16 cellular contexts compared by ENCODE assay signal in the genomic region with DNA sequence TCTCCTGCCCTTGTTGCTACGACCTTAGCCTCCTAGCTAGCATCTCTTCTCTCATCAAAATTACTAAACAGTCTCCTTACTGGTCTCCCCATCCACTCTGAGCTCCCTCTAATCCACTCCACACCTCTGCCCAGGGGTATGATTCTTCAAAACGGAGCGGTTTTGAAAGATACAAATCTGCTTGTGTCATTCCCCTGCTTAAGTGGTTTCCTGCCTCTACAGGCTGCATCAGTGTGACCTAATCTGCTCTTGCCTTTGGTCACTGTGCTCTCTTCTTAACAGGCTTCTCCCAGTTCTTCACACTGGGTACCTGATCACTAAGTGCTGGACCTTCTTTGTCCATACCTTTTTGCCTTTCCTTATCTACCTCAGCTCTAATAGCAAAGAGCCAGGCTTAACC.
DNase-seq lines count a peak whose midpoint lies in the region; ATAC-seq and TF ChIP-seq lines count a peak whose summit lies in the region.
"Had no signal": no experiment of that assay in that cellular context is flagged by ENCODE, and none has a peak within 500 bp of the region (broad histone marks: within the 10 kb centered on the region; RNA-seq: fewer than 3 reads in every experiment).

No MANE protein-coding gene starts in this region.

- peaks cover 11% of the 10 kb centered on the region for H3K4me1 Mint-ChIP-seq in activated CD8-positive, alpha-beta memory T cell treated with anti-CD3 and anti-CD28 coated beads, Interleukin-2, amount 10 ng/mL, durations not matched to agents 7 days and 5 days
- H3K4me1 Mint-ChIP-seq in T-helper 17 cell (peaks cover 20% of the 10 kb centered on the region), chondrocyte (ENCODE audit: low read depth) (peaks cover 11% of the 10 kb centered on the region)
- peaks cover 16% of the 10 kb centered on the region for H3K4me1 Mint-ChIP-seq in stimulated activated naive CD8-positive, alpha-beta T cell treated with anti-CD3 and anti-CD28 coated beads, Interleukin-15, Interleukin-2, amounts not matched to agents 100 ng/mL and 50 ng/mL, for 24 hours (ENCODE audit: low read depth)

- no peaks in the 10 kb centered on the region for H3K9me3 ChIP-seq in T-helper 17 cell (ENCODE audit: control insufficient read depth, low read length, poor library complexity, severe bottlenecking)

- no peaks in the 10 kb centered on the region for H3K9me3 Mint-ChIP-seq in activated CD8-positive, alpha-beta memory T cell treated with anti-CD3 and anti-CD28 coated beads, Interleukin-2, amount 10 ng/mL, durations not matched to agents 7 days and 5 days (ENCODE audit: low read depth)
- H3K9me3 Mint-ChIP-seq in stimulated activated naive CD8-positive, alpha-beta T cell treated with anti-CD3 and anti-CD28 coated beads, Interleukin-15, Interleukin-2, amounts not matched to agents 100 ng/mL and 50 ng/mL, for 24 hours, result no peaks in the 10 kb centered on the region
- H3K9me3 Mint-ChIP-seq in chondrocyte (ENCODE audit: low read depth), result peaks cover under 1% of the 10 kb centered on the region

- ATAC-seq in activated CD8-positive, alpha-beta memory T cell treated with anti-CD3 and anti-CD28 coated beads, Interleukin-2, amount 10 ng/mL, durations not matched to agents 7 days and 5 days, result peak; percentile 83
- ATAC-seq in T-helper 17 cell, result peak; percentile 50

- H3K4me3 Mint-ChIP-seq in activated CD8-positive, alpha-beta memory T cell treated with anti-CD3 and anti-CD28 coated beads, Interleukin-2, amount 10 ng/mL, durations not matched to agents 7 days and 5 days, result no peak overlapping the region
- H3K4me3 Mint-ChIP-seq in T-helper 17 cell, result no peak overlapping the region
- no peak overlapping the region for H3K4me3 Mint-ChIP-seq in stimulated activated naive CD8-positive, alpha-beta T cell treated with anti-CD3 and anti-CD28 coated beads, Interleukin-15, Interleukin-2, amounts not matched to agents 100 ng/mL and 50 ng/mL, for 24 hours
- no peak overlapping the region for H3K4me3 Mint-ChIP-seq in chondrocyte (ENCODE audit: unreplicated experiment)
- H3K4me3 Mint-ChIP-seq: nephron had no signal

- no peaks in the 10 kb centered on the region for H3K27me3 Mint-ChIP-seq in activated CD8-positive, alpha-beta memory T cell treated with anti-CD3 and anti-CD28 coated beads, Interleukin-2, amount 10 ng/mL, durations not matched to agents 7 days and 5 days
- H3K27me3 Mint-ChIP-seq in T-helper 17 cell (no peaks in the 10 kb centered on the region), chondrocyte (ENCODE audit: low read depth) (no peaks in the 10 kb centered on the region)
- no peaks in the 10 kb centered on the region for H3K27me3 Mint-ChIP-seq in stimulated activated naive CD8-positive, alpha-beta T cell treated with anti-CD3 and anti-CD28 coated beads, Interleukin-15, Interleukin-2, amounts not matched to agents 100 ng/mL and 50 ng/mL, for 24 hours

- no peak for TF ChIP-seq POLR2A in erythroblast (IDR thresholded peaks at IDR 0.05; ENCODE audit: low read length)

- no peak for TF ChIP-seq CTCF in chondrocyte (IDR thresholded peaks at IDR 0.05)

- peak overlapping the region; percentile 27 for H3K27ac Mint-ChIP-seq in activated CD8-positive, alpha-beta memory T cell treated with anti-CD3 and anti-CD28 coated beads, Interleukin-2, amount 10 ng/mL, durations not matched to agents 7 days and 5 days
- H3K27ac Mint-ChIP-seq in T-helper 17 cell (no peak overlapping the region), chondrocyte (ENCODE audit: unreplicated experiment) (no peak overlapping the region)
- H3K27ac Mint-ChIP-seq in stimulated activated naive CD8-positive, alpha-beta T cell treated with anti-CD3 and anti-CD28 coated beads, Interleukin-15, Interleukin-2, amounts not matched to agents 100 ng/mL and 50 ng/mL, for 24 hours, result peak overlapping the region; percentile 2
- H3K27ac Mint-ChIP-seq: nephron had no signal

- peak; percentile 41 for DNase-seq in activated CD8-positive, alpha-beta memory T cell treated with anti-CD3 and anti-CD28 coated beads, Interleukin-2, amount 10 ng/mL, durations not matched to agents 7 days and 5 days
- no peak for DNase-seq in activated CD8-positive, alpha-beta memory T cell treated with anti-CD3 and anti-CD28 coated beads, Interleukin-2, amount 50 U/mL, for 48 hours
- no peak for DNase-seq in T-helper 17 cell
- DNase-seq in erythroblast (lab: John Stamatoyannopoulos, UW), result peak; percentile 8 to 39
- DNase-seq in nucleus accumbens (lab: John Stamatoyannopoulos, UW), result no peak
- DNase-seq in NCI-H774 (lab: John Stamatoyannopoulos, UW), result no peak
- DNase-seq in chondrocyte (ENCODE audit: low spot score), result no peak
- DNase-seq: activated CD4-positive, alpha-beta T cell treated with anti-CD3 and anti-CD28 coated beads for 4 hours; activated naive CD4-positive, alpha-beta T cell treated with Interleukin-2 at 50 U/mL for 16 hours; EL; NCI-H2227 treated with DMSO at 0.1 percent for 48 hours; small intestine; trophoblast cell had no signal

- H3K36me3 Mint-ChIP-seq in activated CD8-positive, alpha-beta memory T cell treated with anti-CD3 and anti-CD28 coated beads, Interleukin-2, amount 10 ng/mL, durations not matched to agents 7 days and 5 days, result no peaks in the 10 kb centered on the region
- peaks cover under 1% of the 10 kb centered on the region for H3K36me3 Mint-ChIP-seq in T-helper 17 cell (ENCODE audit: low read depth)
- H3K36me3 Mint-ChIP-seq in stimulated activated naive CD8-positive, alpha-beta T cell treated with anti-CD3 and anti-CD28 coated beads, Interleukin-15, Interleukin-2, amounts not matched to agents 100 ng/mL and 50 ng/mL, for 24 hours (ENCODE audit: low read depth), result no peaks in the 10 kb centered on the region
- H3K36me3 Mint-ChIP-seq in chondrocyte (ENCODE audit: low read depth), result peaks cover 2% of the 10 kb centered on the region
- H3K36me3 Mint-ChIP-seq: immature natural killer cell had no signal

- CTCF ChIA-PET in activated CD8-positive, alpha-beta memory T cell treated with anti-CD3 and anti-CD28 coated beads, Interleukin-2, amount 10 ng/mL, durations not matched to agents 7 days and 5 days (lab: Charles Lee), result no interaction called here

Comparison
In these comparisons a context has a peak if more than half of its experiments do, and no peak if none do; other contexts are left out.
1. DNase-seq: peak in activated CD8-positive, alpha-beta memory T cell treated with anti-CD3 and anti-CD28 coated beads, Interleukin-2, amount 10 ng/mL, durations not matched to agents 7 days and 5 days (single experiment) and erythroblast (2 of 2); none in activated CD8-positive, alpha-beta memory T cell treated with anti-CD3 and anti-CD28 coated beads, Interleukin-2, amount 50 U/mL, for 48 hours (single experiment), T-helper 17 cell (0 of 3), nucleus accumbens (0 of 56), NCI-H774 (single experiment) and chondrocyte (single experiment).
2. H3K27ac Mint-ChIP-seq: peak in activated CD8-positive, alpha-beta memory T cell treated with anti-CD3 and anti-CD28 coated beads, Interleukin-2, amount 10 ng/mL, durations not matched to agents 7 days and 5 days (single experiment) and stimulated activated naive CD8-positive, alpha-beta T cell treated with anti-CD3 and anti-CD28 coated beads, Interleukin-15, Interleukin-2, amounts not matched to agents 100 ng/mL and 50 ng/mL, for 24 hours (single experiment); none in T-helper 17 cell (single experiment) and chondrocyte (single experiment).